17 cellular contexts compared by ENCODE assay signal in genomic region chr5:148939676-148940075, GRCh38.
DNase-seq lines count a peak whose midpoint lies in the region; ATAC-seq and TF ChIP-seq lines count a peak whose summit lies in the region.
"Had no signal": no experiment of that assay in that cellular context is flagged by ENCODE, and none has a peak within 500 bp of the region (broad histone marks: within the 10 kb centered on the region; RNA-seq: fewer than 3 reads in every experiment).

No MANE protein-coding gene starts in this region.

- H4K20me1 ChIP-seq in PC-9 (ENCODE audit: insufficient read depth) (no peaks in the 10 kb centered on the region), OCI-LY7 (ENCODE audit: insufficient read depth, low read length) (no peaks in the 10 kb centered on the region)

- H3K27me3 Mint-ChIP-seq in CD4-positive, alpha-beta T cell, result peaks cover 17% of the 10 kb centered on the region

- no peak overlapping the region for H3K27ac Mint-ChIP-seq in CD4-positive, alpha-beta T cell
- H3K27ac Mint-ChIP-seq: activated CD4-positive, alpha-beta memory T cell treated with anti-CD3 and anti-CD28 coated beads for 36 hours; CD4-positive, CD25-positive, alpha-beta regulatory T cell had no signal

- H2AFZ ChIP-seq in PC-9, result no peak overlapping the region
- no peak overlapping the region for H2AFZ ChIP-seq in parathyroid adenoma
- H2AFZ ChIP-seq in OCI-LY7 (ENCODE audit: low read length), result no peak overlapping the region

- intact Hi-C loops in PC-9 (cut with micrococcal nuclease; ENCODE audit: unreplicated experiment), result no loop called here
- intact Hi-C loops in CD4-positive, alpha-beta T cell (cut with DNase I, micrococcal nuclease), result no loop called here
- intact Hi-C loops in OCI-LY7 (cut with micrococcal nuclease; ENCODE audit: unreplicated experiment), result no loop called here

- H3K4me3 ChIP-seq in PC-9 (no peak overlapping the region), fibroblast of mammary gland (ENCODE audit: control insufficient read depth, low read depth, low read length) (no peak overlapping the region), parathyroid adenoma (ENCODE audit: low read depth, low read length) (no peak overlapping the region), OCI-LY7 (ENCODE audit: low read depth, low read length, poor library complexity, severe bottlenecking) (no peak overlapping the region)
- H3K4me3 ChIP-seq: colonic mucosa, thyroid gland had no signal

- TF ChIP-seq CTCF in PC-9 (conservative IDR thresholded peaks at IDR 0.05), result no peak
- TF ChIP-seq CTCF in fibroblast of mammary gland (conservative IDR thresholded peaks at IDR 0.05; ENCODE audit: control insufficient read depth, insufficient read depth, low read depth, low read length), result no peak
- no peak for TF ChIP-seq CTCF in parathyroid adenoma (IDR thresholded peaks at IDR 0.05)
- no peak for TF ChIP-seq CTCF in CD4-positive, alpha-beta T cell (IDR thresholded peaks at IDR 0.05)
- TF ChIP-seq CTCF in OCI-LY7 (conservative IDR thresholded peaks at IDR 0.05; ENCODE audit: low read length), result no peak

- H3K4me2 ChIP-seq in PC-9 (0 out of 2 replicates have a peak overlapping the region, but pooled peaks have one; percentile 14), parathyroid adenoma (ENCODE audit: low read length) (no peak overlapping the region), OCI-LY7 (ENCODE audit: low read length) (no peak overlapping the region)

- H3K9me2 ChIP-seq in PC-9 (ENCODE audit: insufficient read depth), result no peaks in the 10 kb centered on the region
- no peaks in the 10 kb centered on the region for H3K9me2 ChIP-seq in OCI-LY7 (ENCODE audit: insufficient read depth, low read length)

- H3K4me3 Mint-ChIP-seq in CD4-positive, alpha-beta T cell, result no peak overlapping the region
- H3K4me3 Mint-ChIP-seq: activated CD4-positive, alpha-beta memory T cell treated with anti-CD3 and anti-CD28 coated beads for 36 hours; CD4-positive, CD25-positive, alpha-beta regulatory T cell had no signal

- BruUV-seq in PC-9 (replicated peaks; lab: Mats Ljungman, UMichigan), result no TSS peak
- BruUV-seq in OCI-LY7 (replicated peaks; lab: Mats Ljungman, UMichigan), result no TSS peak

- no peaks in the 10 kb centered on the region for H3K79me2 ChIP-seq in PC-9 (ENCODE audit: low read depth)
- H3K79me2 ChIP-seq in parathyroid adenoma, result no peaks in the 10 kb centered on the region
- no peaks in the 10 kb centered on the region for H3K79me2 ChIP-seq in OCI-LY7 (ENCODE audit: insufficient read depth, low read depth, low read length)

- DNase-seq in ELR (ENCODE audit: low read depth), result peak; percentile 86
- peak in 1 of 2 experiments; percentile 93 for DNase-seq in PC-9
- peak; percentile 60 for DNase-seq in fibroblast of mammary gland (ENCODE audit: low read depth)
- no peak for DNase-seq in NCI-H1694 treated with DMSO at 0.1 percent for 48 hours (lab: John Stamatoyannopoulos, UW)
- DNase-seq in CD4-positive, alpha-beta T cell, result no peak
- DNase-seq in OCI-LY7 (ENCODE audit: low spot score), result no peak
- DNase-seq: activated CD4-positive, alpha-beta memory T cell treated with anti-CD3 and anti-CD28 coated beads for 36 hours; amygdala; CD4-positive, CD25-positive, alpha-beta regulatory T cell; colonic mucosa; erythroblast; hippocampal formation; NCI-H1105; thyroid gland had no signal

- H3K27ac ChIP-seq in PC-9, result peak overlapping the region; percentile 54
- peak overlapping the region; percentile 17 for H3K27ac ChIP-seq in parathyroid adenoma
- H3K27ac ChIP-seq in CD4-positive, alpha-beta T cell (ENCODE audit: low read depth, low read length), result no peak overlapping the region
- H3K27ac ChIP-seq in OCI-LY7 (ENCODE audit: low read depth, low read length, poor library complexity, severe bottlenecking), result no peak overlapping the region
- H3K27ac ChIP-seq: colonic mucosa, thyroid gland had no signal

- H3K36me3 ChIP-seq in PC-9 (ENCODE audit: low read depth), result no peaks in the 10 kb centered on the region
- H3K36me3 ChIP-seq in parathyroid adenoma (ENCODE audit: control insufficient read depth, insufficient read depth, low read length), result no peaks in the 10 kb centered on the region
- no peaks in the 10 kb centered on the region for H3K36me3 ChIP-seq in OCI-LY7 (ENCODE audit: insufficient read depth, low read length)
- H3K36me3 ChIP-seq: colonic mucosa, thyroid gland had no signal

- H3K9ac ChIP-seq in parathyroid adenoma, result no peak overlapping the region

- H3K4me1 Mint-ChIP-seq in CD4-positive, alpha-beta T cell (ENCODE audit: low read depth), result no peaks in the 10 kb centered on the region
- H3K4me1 Mint-ChIP-seq: CD4-positive, CD25-positive, alpha-beta regulatory T cell had no signal

- H3K27me3 ChIP-seq in PC-9 (ENCODE audit: insufficient read depth, low read depth) (no peaks in the 10 kb centered on the region), parathyroid adenoma (ENCODE audit: control insufficient read depth, insufficient read depth, low read length) (no peaks in the 10 kb centered on the region)
- H3K27me3 ChIP-seq in CD4-positive, alpha-beta T cell (ENCODE audit: control insufficient read depth, insufficient read depth, low read length), result no peaks in the 10 kb centered on the region
- H3K27me3 ChIP-seq: colonic mucosa, thyroid gland had no signal

- CTCF ChIA-PET in PC-9 (lab: Charles Lee), result no interaction called here
- CTCF ChIA-PET in CD4-positive, alpha-beta T cell (lab: Charles Lee), result no interaction called here
- CTCF ChIA-PET in OCI-LY7 (lab: Charles Lee; ENCODE audit: unreplicated experiment), result no interaction called here

- H3K4me1 ChIP-seq in PC-9 (replicated peaks; ENCODE audit: insufficient read depth) (peaks cover 16% of the 10 kb centered on the region), parathyroid adenoma (peaks cover 43% of the 10 kb centered on the region), OCI-LY7 (ENCODE audit: insufficient read depth, low read length, poor library complexity, severe bottlenecking) (no peaks in the 10 kb centered on the region)
- H3K4me1 ChIP-seq: colonic mucosa, thyroid gland had no signal

- no peaks in the 10 kb centered on the region for H3K36me3 Mint-ChIP-seq in CD4-positive, alpha-beta T cell (ENCODE audit: low read depth)
- H3K36me3 Mint-ChIP-seq: activated CD4-positive, alpha-beta memory T cell treated with anti-CD3 and anti-CD28 coated beads for 36 hours; CD4-positive, CD25-positive, alpha-beta regulatory T cell had no signal

- ATAC-seq in CD4-positive, alpha-beta T cell (ENCODE audit: poor library complexity), result no peak
- ATAC-seq in HG02870 (IDR thresholded peaks at IDR 0.05; ENCODE audit: unreplicated experiment), result no peak
- ATAC-seq: left lobe of liver had no signal

- H3K9me3 ChIP-seq in PC-9 (ENCODE audit: insufficient read depth, low read depth) (0 out of 2 replicates have a peak, but pooled peaks cover 3% of the 10 kb centered on the region), parathyroid adenoma (ENCODE audit: control insufficient read depth, low read length) (no peaks in the 10 kb centered on the region), OCI-LY7 (ENCODE audit: low read length) (no peaks in the 10 kb centered on the region)
- H3K9me3 ChIP-seq in CD4-positive, alpha-beta T cell (ENCODE audit: control insufficient read depth, low read length), result no peaks in the 10 kb centered on the region
- H3K9me3 ChIP-seq: colonic mucosa, thyroid gland had no signal

- peaks cover under 1% of the 10 kb centered on the region for H3K9me3 Mint-ChIP-seq in CD4-positive, alpha-beta T cell
- H3K9me3 Mint-ChIP-seq: activated CD4-positive, alpha-beta memory T cell treated with anti-CD3 and anti-CD28 coated beads for 36 hours; CD4-positive, CD25-positive, alpha-beta regulatory T cell had no signal

- peaks cover 21% of the 10 kb centered on the region for H3F3A ChIP-seq in PC-9 (ENCODE audit: insufficient read depth, low read depth)

- POLR2A ChIA-PET in PC-9 (lab: Charles Lee; ENCODE audit: unreplicated experiment), result no interaction called here
- POLR2A ChIA-PET in CD4-positive, alpha-beta T cell (lab: Charles Lee), result no interaction called here
- POLR2A ChIA-PET in OCI-LY7 (lab: Charles Lee), result interaction anchor here (0.9 to 1.5 kb wide), 3 partner anchors 25 to 207 kb away, joined by 3 to 5 read pairs (median 3); no protein-coding TSS in a partner anchor

Comparison
In these comparisons a context has a peak if more than half of its experiments do, and no peak if none do; other contexts are left out.
1. DNase-seq: peak in ELR (single experiment) and fibroblast of mammary gland (single experiment); none in NCI-H1694 treated with DMSO at 0.1 percent for 48 hours (single experiment), CD4-positive, alpha-beta T cell (0 of 10) and OCI-LY7 (single experiment).
2. H3K27ac ChIP-seq: peak in PC-9 (single experiment) and parathyroid adenoma (single experiment); none in CD4-positive, alpha-beta T cell (single experiment) and OCI-LY7 (single experiment).